In genomic region chr1:18938707-18939070, GRCh38 we compare ENCODE assay signal across 2 cellular contexts.
A peak's percentile ranks its signal among the peaks of the same experiment; 100 is the strongest.
TF ChIP-seq lines count a peak whose summit lies in the region.

No MANE protein-coding gene starts in this region.

TF ChIP-seq in WTC11, 78 proteins besides CTCF, POLR2A, EP300 and RAD21:
- TF ChIP-seq PRDM15 (CRISPR knock-in tag; IDR thresholded peaks at IDR 0.05) (no peak), USF1 (CRISPR knock-in tag; IDR thresholded peaks at IDR 0.05) (no peak), NFATC4 (CRISPR knock-in tag; IDR thresholded peaks at IDR 0.05) (no peak), E2F1 (CRISPR knock-in tag; IDR thresholded peaks at IDR 0.05) (no peak), ATF6 (CRISPR knock-in tag; IDR thresholded peaks at IDR 0.05) (no peak), ZNF423 (CRISPR knock-in tag; IDR thresholded peaks at IDR 0.05) (peak; percentile 93), RELA (CRISPR knock-in tag; IDR thresholded peaks at IDR 0.05; ENCODE audit: borderline replicate concordance) (no peak), ZBTB21 (CRISPR knock-in tag; IDR thresholded peaks at IDR 0.05; ENCODE audit: borderline replicate concordance) (no peak)
TF ChIP-seq in WTC11: peak in this region for 1.

TF ChIP-seq in GM23338, 12 proteins besides CTCF, POLR2A, EP300 and RAD21 (continued from another document):
- no peak for TF ChIP-seq EZH2 (IDR thresholded peaks at IDR 0.05; ENCODE audit: low read depth, unreplicated experiment)
- no peak for TF ChIP-seq POLR2AphosphoS5 (IDR thresholded peaks at IDR 0.05; ENCODE audit: low read depth)
- TF ChIP-seq EZH2phosphoT487 (IDR thresholded peaks at IDR 0.05; ENCODE audit: unreplicated experiment) = no peak
- no peak for TF ChIP-seq ZNF462 (CRISPR knock-in tag; IDR thresholded peaks at IDR 0.05)
- no peak for TF ChIP-seq REST (IDR thresholded peaks at IDR 0.05; ENCODE audit: unreplicated experiment)
- no peak for TF ChIP-seq JUNB (IDR thresholded peaks at IDR 0.05; ENCODE audit: unreplicated experiment)
